2 cellular contexts compared by ENCODE assay signal in the genomic region with DNA sequence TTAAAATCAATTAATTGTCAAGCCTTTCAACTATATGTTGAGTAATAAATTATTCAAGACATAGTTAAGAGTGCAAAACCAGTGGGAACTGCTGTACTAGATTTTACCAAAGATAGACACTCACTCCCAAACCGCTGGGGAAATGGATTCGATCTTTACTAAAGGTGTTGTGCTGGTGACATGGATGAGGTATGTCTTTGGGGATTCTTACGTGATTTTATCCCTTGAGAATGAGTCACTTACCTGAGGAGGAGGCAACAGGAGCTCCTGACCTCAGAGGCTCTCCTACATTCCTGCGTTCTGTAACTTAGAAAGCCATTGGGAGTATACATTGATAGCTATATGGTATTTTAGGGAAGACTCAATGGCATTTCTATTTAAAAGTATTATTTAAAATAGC.
TF ChIP-seq lines count a peak whose summit lies in the region.

No MANE protein-coding gene starts in this region.

TF ChIP-seq in HepG2, 621 proteins besides CTCF, POLR2A, EP300 and RAD21:
- TF ChIP-seq ZNF629 (CRISPR knock-in tag; conservative IDR thresholded peaks at IDR 0.05) (no peak), ZNF709 (CRISPR knock-in tag; IDR thresholded peaks at IDR 0.05) (no peak), GZF1 (CRISPR knock-in tag; IDR thresholded peaks at IDR 0.05) (no peak), MTA3 (CRISPR knock-in tag; IDR thresholded peaks at IDR 0.05) (no peak), ZNF775 (CRISPR knock-in tag; IDR thresholded peaks at IDR 0.05; ENCODE audit: borderline replicate concordance) (no peak), ZFX (CRISPR knock-in tag; IDR thresholded peaks at IDR 0.05; ENCODE audit: low read depth) (no peak), AGO1 (IDR thresholded peaks at IDR 0.05; ENCODE audit: low read depth, low read length, poor library complexity, severe bottlenecking) (no peak), FOXA1 (IDR thresholded peaks at IDR 0.05) (no peak), FOXA1 (CRISPR knock-in tag; IDR thresholded peaks at IDR 0.05) (no peak), TSC22D2 (CRISPR knock-in tag; IDR thresholded peaks at IDR 0.05; ENCODE audit: borderline replicate concordance) (no peak)
- TF ChIP-seq, protein P1, sequence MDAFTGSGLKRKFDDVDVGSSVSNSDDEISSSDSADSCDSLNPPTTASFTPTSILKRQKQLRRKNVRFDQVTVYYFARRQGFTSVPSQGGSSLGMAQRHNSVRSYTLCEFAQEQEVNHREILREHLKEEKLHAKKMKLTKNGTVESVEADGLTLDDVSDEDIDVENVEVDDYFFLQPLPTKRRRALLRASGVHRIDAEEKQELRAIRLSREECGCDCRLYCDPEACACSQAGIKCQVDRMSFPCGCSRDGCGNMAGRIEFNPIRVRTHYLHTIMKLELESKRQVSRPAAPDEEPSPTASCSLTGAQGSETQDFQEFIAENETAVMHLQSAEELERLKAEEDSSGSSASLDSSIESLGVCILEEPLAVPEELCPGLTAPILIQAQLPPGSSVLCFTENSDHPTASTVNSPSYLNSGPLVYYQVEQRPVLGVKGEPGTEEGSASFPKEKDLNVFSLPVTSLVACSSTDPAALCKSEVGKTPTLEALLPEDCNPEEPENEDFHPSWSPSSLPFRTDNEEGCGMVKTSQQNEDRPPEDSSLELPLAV (CRISPR knock-in tag; conservative IDR thresholded peaks at IDR 0.05; ENCODE audit: low read depth) = no peak
TF ChIP-seq in HepG2: peak in this region for 0.

TF ChIP-seq in endothelial cell of umbilical vein, 7 proteins besides CTCF, POLR2A, EP300 and RAD21:
- TF ChIP-seq GATA2 (IDR thresholded peaks at IDR 0.05; ENCODE audit: insufficient read depth, insufficient read length, low read depth, low read length) = no peak
- TF ChIP-seq FOS (IDR thresholded peaks at IDR 0.05; ENCODE audit: borderline replicate concordance, insufficient read depth, low read length) = no peak
- TF ChIP-seq, protein P2, sequence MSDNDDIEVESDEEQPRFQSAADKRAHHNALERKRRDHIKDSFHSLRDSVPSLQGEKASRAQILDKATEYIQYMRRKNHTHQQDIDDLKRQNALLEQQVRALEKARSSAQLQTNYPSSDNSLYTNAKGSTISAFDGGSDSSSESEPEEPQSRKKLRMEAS (IDR thresholded peaks at IDR 0.05; ENCODE audit: insufficient read depth, insufficient read length) = no peak
- TF ChIP-seq JUN (IDR thresholded peaks at IDR 0.05; ENCODE audit: borderline replicate concordance, insufficient read depth, insufficient read length, low read depth) = no peak
- TF ChIP-seq MYC (IDR thresholded peaks at IDR 0.05; ENCODE audit: low read depth, low read length) = no peak
- TF ChIP-seq EZH2 (IDR thresholded peaks at IDR 0.05; ENCODE audit: borderline replicate concordance, low read depth, low read length, severe bottlenecking) = no peak
- TF ChIP-seq POLR2AphosphoS5 (IDR thresholded peaks at IDR 0.05; ENCODE audit: insufficient read depth, low read depth, low read length) = no peak
